In the genomic region with DNA sequence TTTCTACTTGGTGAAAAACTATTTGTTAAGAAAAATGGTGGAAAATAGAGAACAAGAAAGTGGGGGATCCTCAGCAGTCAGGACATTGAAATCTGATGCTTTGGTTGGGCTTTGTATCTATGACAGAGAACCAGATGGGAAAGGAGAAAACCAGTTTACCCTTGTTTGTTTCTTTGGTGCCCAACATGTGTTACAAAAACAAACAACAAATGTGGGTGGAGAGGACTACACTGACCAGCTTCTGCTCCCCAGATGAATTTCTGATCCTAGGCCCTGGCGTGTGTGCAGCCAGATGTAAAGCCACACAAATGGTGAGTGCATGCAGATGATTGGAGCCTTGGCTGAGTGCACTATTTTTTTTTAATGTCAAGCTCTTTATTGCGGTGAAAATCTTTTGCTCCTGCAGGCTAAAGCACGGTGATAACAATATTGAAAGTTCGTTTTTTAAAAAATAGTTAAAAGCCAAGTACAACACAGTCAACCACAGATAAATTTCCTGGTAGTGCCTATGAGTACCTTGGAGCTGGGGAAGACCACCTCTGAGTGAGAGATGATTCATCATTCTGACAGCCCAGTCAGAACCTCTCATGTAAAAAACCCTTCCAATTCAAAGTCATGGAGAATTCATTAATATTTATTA, we compare ENCODE assay signal across 17 cellular contexts.
DNase-seq lines count a peak whose midpoint lies in the region; ATAC-seq, FAIRE-seq and TF ChIP-seq lines count a peak whose summit lies in the region.
"Had no signal": no experiment of that assay in that cellular context is flagged by ENCODE, and none has a peak within 500 bp of the region (broad histone marks: within the 10 kb centered on the region; RNA-seq: fewer than 3 reads in every experiment).

No MANE protein-coding gene starts in this region.

- no peak for FAIRE-seq in H1 (lab: Jason Lieb, UNC)
- FAIRE-seq: H54 had no signal

- H3K23me2 ChIP-seq in H1 (ENCODE audit: low read depth, low read length), result no peaks in the 10 kb centered on the region

- H3K23ac ChIP-seq in H1 (ENCODE audit: insufficient read length), result no peak overlapping the region
- H3K23ac ChIP-seq in neuronal stem cell (ENCODE audit: low read depth, low read length, poor library complexity), result no peak overlapping the region

- H3K4me1 ChIP-seq in OCI-LY3 (ENCODE audit: low read length), result peaks cover 17% of the 10 kb centered on the region
- peaks cover 0 to 3% (median 0%) of the 10 kb centered on the region in 4 experiments; a peak in 1 of 7 replicates for H3K4me1 ChIP-seq in H1 (replicated peaks in 1 of 4; ENCODE audit: control insufficient read depth in 3 of 4, insufficient read depth in 4 of 4, low read length in 3 of 4)
- no peaks in the 10 kb centered on the region for H3K4me1 ChIP-seq in neuronal stem cell (ENCODE audit: control insufficient read depth in 2 of 2, insufficient read depth in 1 of 2, low read depth in 1 of 2, low read length in 2 of 2)
- H3K4me1 ChIP-seq: BE2C, SJCRH30 had no signal

- H3K36me3 ChIP-seq in OCI-LY3 (replicated peaks; ENCODE audit: low read depth, low read length) (no peaks in the 10 kb centered on the region), H1 (ENCODE audit: control insufficient read depth in 2 of 4, insufficient read depth in 4 of 4, low read length in 3 of 4) (peaks cover 0 to 3% (median 0%) of the 10 kb centered on the region in 4 experiments; a peak in 1 of 8 replicates), neuronal stem cell (replicated peaks in 1 of 2; ENCODE audit: control insufficient read depth in 2 of 2, insufficient read depth in 2 of 2, low read length in 2 of 2) (no peaks in the 10 kb centered on the region)
- H3K36me3 ChIP-seq: BE2C, SJCRH30 had no signal

- no peak overlapping the region for H4K5ac ChIP-seq in H1 (ENCODE audit: insufficient read length, low read depth, low read length)

- no peaks in the 10 kb centered on the region for H4K20me1 ChIP-seq in OCI-LY3 (ENCODE audit: insufficient read depth, low read length)
- H4K20me1 ChIP-seq in H1 (replicated peaks in 1 of 2; ENCODE audit: control insufficient read depth in 1 of 2, insufficient read depth in 2 of 2, low read length in 2 of 2), result no peaks in the 10 kb centered on the region

- CTCF ChIA-PET in H1 (lab: Charles Lee; ENCODE audit: partially characterized antibody), result interaction anchor here (1.5 to 1.6 kb wide), 2 partner anchors 9 to 323 kb away, joined by 3 to 9 read pairs; no protein-coding TSS in a partner anchor

- no peak overlapping the region for H3K14ac ChIP-seq in H1 (ENCODE audit: insufficient read length)
- H3K14ac ChIP-seq in neuronal stem cell (ENCODE audit: low read length), result no peak overlapping the region

- H3K4me3 ChIP-seq in OCI-LY3 (ENCODE audit: low read length) (no peak overlapping the region), H1 (ENCODE audit: extremely low read depth in 1 of 4, insufficient read depth in 2 of 4, low read depth in 3 of 4, low read length in 4 of 4) (no peak overlapping the region), neuronal stem cell (ENCODE audit: low read length in 2 of 2) (no peak overlapping the region)
- H3K4me3 ChIP-seq: PC-9, SJCRH30 had no signal

- no peaks in the 10 kb centered on the region for H3K9me3 ChIP-seq in OCI-LY3 (ENCODE audit: insufficient read depth, low read length)
- H3K9me3 ChIP-seq in H1 (ENCODE audit: insufficient read depth in 2 of 2, low read depth in 1 of 2, low read length in 1 of 2), result peaks cover 0 to 6% of the 10 kb centered on the region in 2 experiments; a peak in 1 of 4 replicates
- no peaks in the 10 kb centered on the region for H3K9me3 ChIP-seq in neuronal stem cell (replicated peaks in 1 of 2; ENCODE audit: control insufficient read depth in 2 of 2, insufficient read depth in 1 of 2, low read depth in 1 of 2, low read length in 2 of 2)
- H3K9me3 ChIP-seq: BE2C, SJCRH30 had no signal

- H3K4ac ChIP-seq in H1 (replicated peaks; ENCODE audit: insufficient read length, low read depth, low read length), result no peak overlapping the region
- no peak overlapping the region for H3K4ac ChIP-seq in neuronal stem cell (ENCODE audit: low read length)

- H3K9ac ChIP-seq in OCI-LY3 (ENCODE audit: low read length), result no peak overlapping the region
- no peak overlapping the region for H3K9ac ChIP-seq in H1 (replicated peaks in 1 of 4; ENCODE audit: extremely low read depth in 1 of 4, low read depth in 3 of 4, low read length in 3 of 4)
- no peak overlapping the region for H3K9ac ChIP-seq in neuronal stem cell (ENCODE audit: low read depth, low read length, poor library complexity)

- ATAC-seq in GM21786 (IDR thresholded peaks at IDR 0.05; ENCODE audit: unreplicated experiment) (no peak), HG02852 (IDR thresholded peaks at IDR 0.05; ENCODE audit: unreplicated experiment) (no peak)

- H3K27me3 ChIP-seq in OCI-LY3 (ENCODE audit: low read depth, low read length) (no peaks in the 10 kb centered on the region), H1 (replicated peaks in 1 of 4; ENCODE audit: control insufficient read depth in 3 of 4, extremely low read depth in 1 of 4, insufficient read depth in 3 of 4, low read length in 3 of 4) (no peaks in the 10 kb centered on the region), neuronal stem cell (ENCODE audit: control insufficient read depth in 3 of 3, insufficient read depth in 3 of 3, low read depth in 1 of 3, low read length in 3 of 3) (no peaks in the 10 kb centered on the region)
- H3K27me3 ChIP-seq: BE2C, SJCRH30 had no signal

- H4K91ac ChIP-seq in H1 (replicated peaks; ENCODE audit: insufficient read length, low read length) (no peak overlapping the region), neuronal stem cell (ENCODE audit: low read depth, low read length, poor library complexity) (no peak overlapping the region)

- TF ChIP-seq CTCF in OCI-LY3 (IDR thresholded peaks at IDR 0.05; ENCODE audit: low read depth, low read length) (no peak), H1 (IDR thresholded peaks at IDR 0.05; ENCODE audit: control extremely low read depth in 1 of 3, insufficient read depth in 1 of 3, low read depth in 1 of 3, low read length in 3 of 3) (no peak)

- no peak overlapping the region for H4K8ac ChIP-seq in H1 (ENCODE audit: extremely low read depth, insufficient read depth, low read length)
- no peak overlapping the region for H4K8ac ChIP-seq in neuronal stem cell (ENCODE audit: low read depth, low read length)

- H2BK5ac ChIP-seq in H1 (ENCODE audit: low read depth, low read length) (no peak overlapping the region), neuronal stem cell (ENCODE audit: low read length) (no peak overlapping the region)

- POLR2A ChIA-PET in H1 (lab: Charles Lee; ENCODE audit: partially characterized antibody), result no interaction called here

- no peak overlapping the region for H2BK120ac ChIP-seq in H1 (replicated peaks; ENCODE audit: low read depth, low read length)
- H2BK120ac ChIP-seq in neuronal stem cell (ENCODE audit: low read depth, low read length), result no peak overlapping the region

- TF ChIP-seq RAD21 in H1 (IDR thresholded peaks at IDR 0.05 in 1 of 2, conservative IDR thresholded peaks at IDR 0.05 in 1 of 2; ENCODE audit: low read depth in 2 of 2, low read length in 2 of 2), result no peak

- H3K18ac ChIP-seq in H1 (ENCODE audit: extremely low read depth, low read length) (no peak overlapping the region), neuronal stem cell (ENCODE audit: low read length) (no peak overlapping the region)

- no peak overlapping the region for H2BK12ac ChIP-seq in H1 (ENCODE audit: low read depth, low read length)
- H2BK12ac ChIP-seq in neuronal stem cell (ENCODE audit: low read length), result no peak overlapping the region

- TF ChIP-seq EP300 in H1 (IDR thresholded peaks at IDR 0.05; ENCODE audit: borderline replicate concordance in 1 of 2, low read depth in 2 of 2, low read length in 2 of 2), result no peak

- no peak overlapping the region for H2AK5ac ChIP-seq in H1 (ENCODE audit: low read depth, low read length)
- no peak overlapping the region for H2AK5ac ChIP-seq in neuronal stem cell (ENCODE audit: low read depth, low read length)

- no peaks in the 10 kb centered on the region for H3K79me1 ChIP-seq in H1 (ENCODE audit: low read depth, low read length)
- H3K79me1 ChIP-seq in neuronal stem cell (ENCODE audit: low read depth, low read length), result no peaks in the 10 kb centered on the region

- H2AFZ ChIP-seq in OCI-LY3 (ENCODE audit: low read depth, low read length) (no peak overlapping the region), H1 (ENCODE audit: low read length) (0 out of 2 replicates have a peak overlapping the region, but pooled peaks have one; percentile 33), neuronal stem cell (ENCODE audit: low read length) (peak overlapping the region; percentile 64)
- H2AFZ ChIP-seq: PC-9 had no signal

- TF ChIP-seq POLR2A in H1 (IDR thresholded peaks at IDR 0.05; ENCODE audit: control extremely low read depth in 1 of 2, low read depth in 2 of 2, low read length in 2 of 2), result no peak

- H2BK20ac ChIP-seq in H1 (ENCODE audit: low read length), result no peak overlapping the region

- no peak overlapping the region for H2BK15ac ChIP-seq in H1 (ENCODE audit: low read length)
- no peak overlapping the region for H2BK15ac ChIP-seq in neuronal stem cell (ENCODE audit: low read length)

- DNase-seq in ELR (ENCODE audit: low read depth), result peak; percentile 16
- no peak for DNase-seq in H1 (ENCODE audit: low read depth in 1 of 2, low spot score in 2 of 2)
- DNase-seq in neuronal stem cell (ENCODE audit: low spot score), result no peak
- no peak for DNase-seq in NCI-H446 (lab: John Stamatoyannopoulos, UW)
- DNase-seq: BE2C; CD4-positive, alpha-beta T cell; MM.1S; NCI-H1105 treated with DMSO at 0.1 percent for 48 hours; NCI-H1694 treated with DMSO at 0.1 percent for 48 hours; NCI-H2107; NCI-H69; PC-9; SJCRH30 had no signal

- H3K79me2 ChIP-seq in OCI-LY3 (ENCODE audit: low read length) (no peaks in the 10 kb centered on the region), H1 (ENCODE audit: control insufficient read depth in 1 of 2, insufficient read depth in 2 of 2, low read length in 2 of 2) (no peaks in the 10 kb centered on the region)

- no peak overlapping the region for H3K56ac ChIP-seq in H1 (replicated peaks; ENCODE audit: insufficient read length, low read depth, low read length)

- WGBS in H1 (ENCODE audit: extremely low coverage in 1 of 2, insufficient coverage in 1 of 2, insufficient read length in 1 of 2, insufficient replicate concordance in 2 of 2, low coverage in 1 of 2, low lambda C conversion rate in 2 of 2, missing lambda C conversion rate in 1 of 2), 2 experiments, result 91% methylated on average over 4 of the region's 4 CpGs; no CpG with 5 or more reads in 1 of the 2 experiments
- no CpG with 5 or more reads among the region's 4 CpGs for WGBS in neuronal stem cell (ENCODE audit: extremely low coverage in 2 of 2, insufficient read length in 2 of 2, insufficient replicate concordance in 1 of 2), 2 donors

- 0 out of 2 replicates have a peak overlapping the region, but pooled peaks have one; percentile 2 for H3K4me2 ChIP-seq in OCI-LY3 (ENCODE audit: low read length)
- H3K4me2 ChIP-seq in H1 (ENCODE audit: insufficient read depth in 1 of 2, low read depth in 2 of 2, low read length in 2 of 2), result no peak overlapping the region
- H3K4me2 ChIP-seq in neuronal stem cell (ENCODE audit: insufficient read depth, low read length, poor library complexity, severe bottlenecking), result no peak overlapping the region
- H3K4me2 ChIP-seq: PC-9 had no signal

- no peak overlapping the region for H3K27ac ChIP-seq in OCI-LY3 (ENCODE audit: low read length)
- no peak overlapping the region for H3K27ac ChIP-seq in H1 (ENCODE audit: low read depth, low read length)
- no peak overlapping the region for H3K27ac ChIP-seq in neuronal stem cell (replicated peaks; ENCODE audit: low read length)
- H3K27ac ChIP-seq: PC-9, SJCRH30 had no signal
